Comparison of ENCODE assay signal across 20 cellular contexts in the genomic region with DNA sequence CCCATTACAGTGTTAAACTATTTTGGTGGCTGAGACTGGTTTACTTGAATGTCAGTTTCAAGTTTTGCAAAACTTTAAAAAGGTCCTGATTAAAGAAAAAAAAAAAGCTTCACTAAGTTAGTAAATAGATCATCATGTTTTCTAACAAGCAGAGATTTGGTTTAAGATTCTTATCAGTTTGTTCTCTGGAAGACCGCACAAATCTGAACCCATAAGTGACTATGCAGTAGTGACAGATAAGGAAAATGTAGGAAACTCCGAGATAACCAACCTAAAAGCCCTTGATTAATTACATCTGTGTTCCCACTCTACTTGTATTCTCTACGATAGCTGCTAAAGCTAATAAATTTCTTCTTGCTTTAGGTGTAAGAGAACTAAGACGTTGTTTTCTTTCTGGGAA.
"Had no signal": no experiment of that assay in that cellular context is flagged by ENCODE, and none has a peak within 500 bp of the region (broad histone marks: within the 10 kb centered on the region; RNA-seq: fewer than 3 reads in every experiment).

No MANE protein-coding gene starts in this region.

- H3K27ac Mint-ChIP-seq: T-cell had no signal

- ATAC-seq: Panc1, PC-3, T-cell had no signal

- H3K4me1 Mint-ChIP-seq: T-cell had no signal

- DNase-seq: KBM-7, MV-4-11, NCI-H1048, NCI-H1105, NCI-H1417, NCI-H1436 treated with DMSO at 0.1 percent for 48 hours, NCI-H1694 treated with DMSO at 0.1 percent for 48 hours, NCI-H1930, NCI-H2081, NCI-H2107, NCI-H2227 treated with DMSO at 0.1 percent for 48 hours, NCI-H524, NCI-H526 treated with DMSO at 0.1 percent for 48 hours, NCI-H748 treated with DMSO at 0.1 percent for 48 hours, PC-3, SHP77, SW 1271, T-cell had no signal

- H3K36me3 Mint-ChIP-seq: T-cell had no signal

- H3K4me3 Mint-ChIP-seq: T-cell had no signal

- H3K27me3 Mint-ChIP-seq: T-cell had no signal

- H3K27ac ChIP-seq: RWPE1 had no signal
